Comparison of ENCODE assay signal across 1 cellular context in genomic region chr10:27529010-27529783, GRCh38.
A peak's percentile ranks its signal among the peaks of the same experiment; 100 is the strongest.
TF ChIP-seq lines count a peak whose summit lies in the region.

No MANE protein-coding gene starts in this region.

TF ChIP-seq in H1, 55 proteins besides CTCF, POLR2A, EP300 and RAD21:
- TF ChIP-seq EGR1 (IDR thresholded peaks at IDR 0.05; ENCODE audit: borderline replicate concordance, low read depth, low read length) (no peak), MAFK (IDR thresholded peaks at IDR 0.05; ENCODE audit: low read depth, low read length) (0 out of 2 replicates have a peak, but pooled peaks have one; percentile 30)
